27 cellular contexts compared by ENCODE assay signal in the genomic region with DNA sequence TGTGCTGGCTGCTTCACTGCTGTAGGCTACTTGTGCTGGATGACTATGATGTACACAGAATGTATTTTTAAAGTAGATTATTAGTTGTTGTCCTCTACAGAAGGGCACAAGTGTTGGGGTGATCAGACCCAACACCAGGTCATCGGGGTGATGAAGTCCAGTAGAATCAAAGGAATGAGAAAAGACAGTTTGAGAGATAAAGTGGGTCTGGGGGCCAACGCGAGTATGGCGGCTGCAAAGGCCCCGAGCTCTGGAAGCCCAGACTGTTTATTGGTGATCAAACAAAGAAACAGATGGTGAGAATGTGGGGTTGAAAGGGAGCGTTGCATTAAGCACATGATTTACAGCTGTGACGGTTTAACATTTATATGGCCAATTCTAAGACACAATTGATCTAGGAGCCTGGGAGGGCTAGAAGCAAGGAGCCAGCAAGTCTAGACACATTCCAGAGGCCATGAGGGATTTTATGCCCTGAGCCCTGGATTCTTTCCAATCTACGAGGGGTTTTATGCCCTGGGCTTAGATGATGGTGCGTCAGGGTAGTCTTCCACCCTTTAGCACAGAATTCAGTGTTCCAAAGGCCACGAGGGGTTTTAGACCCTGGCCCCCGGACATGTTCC.
DNase-seq lines count a peak whose midpoint lies in the region; ATAC-seq and TF ChIP-seq lines count a peak whose summit lies in the region.
"Had no signal": no experiment of that assay in that cellular context is flagged by ENCODE, and none has a peak within 500 bp of the region (broad histone marks: within the 10 kb centered on the region; RNA-seq: fewer than 3 reads in every experiment).

No MANE protein-coding gene starts in this region.

- H3K79me2 ChIP-seq in smooth muscle cell (ENCODE audit: low read depth) (no peaks in the 10 kb centered on the region), hepatocyte (no peaks in the 10 kb centered on the region), PC-3 (ENCODE audit: low read length) (no peaks in the 10 kb centered on the region)

- no peaks in the 10 kb centered on the region for H4K20me1 ChIP-seq in smooth muscle cell (ENCODE audit: low read depth)
- H4K20me1 ChIP-seq in hepatocyte (ENCODE audit: insufficient read depth, poor library complexity, severe bottlenecking): no peaks in the 10 kb centered on the region
- H4K20me1 ChIP-seq in PC-3 (ENCODE audit: low read length): no peaks in the 10 kb centered on the region

- no peaks in the 10 kb centered on the region for H3K36me3 ChIP-seq in smooth muscle cell (ENCODE audit: low read depth)
- H3K36me3 ChIP-seq in hepatocyte (replicated peaks; ENCODE audit: insufficient read depth, low read depth): no peaks in the 10 kb centered on the region
- no peaks in the 10 kb centered on the region for H3K36me3 ChIP-seq in PC-3 (ENCODE audit: low read depth, low read length)
- H3K36me3 ChIP-seq: suprapubic skin, vagina had no signal

- H3K9me3 ChIP-seq in smooth muscle cell (replicated peaks; ENCODE audit: low read depth): peaks cover 4% of the 10 kb centered on the region
- H3K9me3 ChIP-seq in hepatocyte (ENCODE audit: low read depth): no peaks in the 10 kb centered on the region
- no peaks in the 10 kb centered on the region for H3K9me3 ChIP-seq in PC-3 (ENCODE audit: low read length)
- H3K9me3 ChIP-seq: SK-N-SH, suprapubic skin, vagina had no signal

- H3K9me3 Mint-ChIP-seq in activated CD8-positive, alpha-beta memory T cell treated with anti-CD3 and anti-CD28 coated beads, Interleukin-2, amount 10 ng/mL, durations not matched to agents 7 days and 5 days (ENCODE audit: low read depth): peaks cover 3% of the 10 kb centered on the region
- H3K9me3 Mint-ChIP-seq in activated T-helper 17 cell treated with anti-CD3 and anti-CD28 coated beads, Interleukin-2, amount 50 U/mL, for 72 hours: no peaks in the 10 kb centered on the region
- H3K9me3 Mint-ChIP-seq: natural killer cell treated with Interleukin-12 subunit alpha and Interleukin-12 subunit beta and Interleukin-15 and Interleukin-18, amount 100 ng/mL, for 72 hours had no signal

- no peak for DNase-seq in activated CD8-positive, alpha-beta memory T cell treated with anti-CD3 and anti-CD28 coated beads, Interleukin-2, amount 10 ng/mL, durations not matched to agents 7 days and 5 days
- no peak for DNase-seq in activated CD8-positive, alpha-beta memory T cell treated with anti-CD3 and anti-CD28 coated beads for 24 hours
- DNase-seq in NCI-H2171 treated with DMSO at 0.1 percent for 48 hours (lab: John Stamatoyannopoulos, UW) (peak; percentile 96), smooth muscle cell (lab: John Stamatoyannopoulos, UW; ENCODE audit: unreplicated experiment) (no peak), hepatocyte (ENCODE audit: low spot score) (no peak), PC-3 (no peak)
- DNase-seq: activated CD8-positive, alpha-beta T cell treated with anti-CD3 and anti-CD28 coated beads for 36 hours; activated T-cell treated with anti-CD3 and anti-CD28 coated beads, Interleukin-2, amount 50 U/mL, for 4 hours; C1 segment of cervical spinal cord; cerebellar nuclear complex; GOT3; KG1; left colon; midbrain; MV-4-11; NCI-H2029 treated with DMSO at 0.1 percent for 48 hours; SK-N-SH had no signal

- 77% methylated on average over 11 of the region's 11 CpGs for WGBS in smooth muscle cell (ENCODE audit: low lambda C conversion rate)
- WGBS in hepatocyte (ENCODE audit: low lambda C conversion rate, missing lambda C conversion rate): 72% methylated on average over 11 of the region's 11 CpGs

- H3K27ac Mint-ChIP-seq in activated CD8-positive, alpha-beta memory T cell treated with anti-CD3 and anti-CD28 coated beads, Interleukin-2, amount 10 ng/mL, durations not matched to agents 7 days and 5 days: peak overlapping the region; percentile 42
- peak overlapping the region; percentile 6 for H3K27ac Mint-ChIP-seq in activated T-helper 17 cell treated with anti-CD3 and anti-CD28 coated beads, Interleukin-2, amount 50 U/mL, for 72 hours
- H3K27ac Mint-ChIP-seq: activated CD8-positive, alpha-beta T cell treated with anti-CD3 and anti-CD28 coated beads for 36 hours; activated naive CD4-positive, alpha-beta T cell treated with anti-CD3 and anti-CD28 coated beads, Interleukin-2, amount 50 U/mL, for 24 hours; natural killer cell treated with Interleukin-12 subunit alpha and Interleukin-12 subunit beta and Interleukin-15 and Interleukin-18, amount 100 ng/mL, for 72 hours; T-helper 2 cell treated with Interferon-gamma antibody and Interleukin-4, amounts not matched to agents 5 μg/mL and 100 μg/mL, for 36 hours; WTC11 had no signal

- H3K9ac ChIP-seq in smooth muscle cell (ENCODE audit: low read depth) (no peak overlapping the region), PC-3 (ENCODE audit: low read length) (no peak overlapping the region)
- H3K9ac ChIP-seq: SK-N-SH had no signal

- intact Hi-C loops in PC-3 (cut with micrococcal nuclease): no loop called here

- no peak overlapping the region for H3K4me3 Mint-ChIP-seq in activated CD8-positive, alpha-beta memory T cell treated with anti-CD3 and anti-CD28 coated beads, Interleukin-2, amount 10 ng/mL, durations not matched to agents 7 days and 5 days
- no peak overlapping the region for H3K4me3 Mint-ChIP-seq in activated T-helper 17 cell treated with anti-CD3 and anti-CD28 coated beads, Interleukin-2, amount 50 U/mL, for 72 hours
- H3K4me3 Mint-ChIP-seq: activated CD8-positive, alpha-beta T cell treated with anti-CD3 and anti-CD28 coated beads for 36 hours; activated naive CD4-positive, alpha-beta T cell treated with anti-CD3 and anti-CD28 coated beads, Interleukin-2, amount 50 U/mL, for 24 hours; activated T-cell treated with anti-CD3 and anti-CD28 coated beads, Interleukin-2, amount 50 U/mL, for 4 hours; natural killer cell treated with Interleukin-12 subunit alpha and Interleukin-12 subunit beta and Interleukin-15 and Interleukin-18, amount 100 ng/mL, for 72 hours; T-helper 2 cell treated with Interferon-gamma antibody and Interleukin-4, amounts not matched to agents 5 μg/mL and 100 μg/mL, for 36 hours; WTC11 had no signal

- CTCF ChIA-PET in activated CD8-positive, alpha-beta memory T cell treated with anti-CD3 and anti-CD28 coated beads, Interleukin-2, amount 10 ng/mL, durations not matched to agents 7 days and 5 days (lab: Charles Lee): interaction anchor here (2.4 kb wide), 1 partner anchor 382 kb away, joined by 7 read pairs; no protein-coding TSS in a partner anchor
- CTCF ChIA-PET in PC-3 (lab: Charles Lee): no interaction called here

- H3K4me1 ChIP-seq in smooth muscle cell (ENCODE audit: low read depth) (no peaks in the 10 kb centered on the region), hepatocyte (ENCODE audit: insufficient read depth) (peaks cover 5% of the 10 kb centered on the region), PC-3 (ENCODE audit: insufficient read depth, low read length) (no peaks in the 10 kb centered on the region)
- H3K4me1 ChIP-seq: vagina had no signal

- H2AFZ ChIP-seq in smooth muscle cell (ENCODE audit: low read depth): no peak overlapping the region
- H2AFZ ChIP-seq in hepatocyte: no peak overlapping the region
- no peak overlapping the region for H2AFZ ChIP-seq in PC-3 (ENCODE audit: low read length)

- H3K27me3 Mint-ChIP-seq in activated CD8-positive, alpha-beta memory T cell treated with anti-CD3 and anti-CD28 coated beads, Interleukin-2, amount 10 ng/mL, durations not matched to agents 7 days and 5 days: no peaks in the 10 kb centered on the region
- H3K27me3 Mint-ChIP-seq in activated T-helper 17 cell treated with anti-CD3 and anti-CD28 coated beads, Interleukin-2, amount 50 U/mL, for 72 hours: no peaks in the 10 kb centered on the region
- H3K27me3 Mint-ChIP-seq: activated CD8-positive, alpha-beta T cell treated with anti-CD3 and anti-CD28 coated beads for 36 hours; activated naive CD4-positive, alpha-beta T cell treated with anti-CD3 and anti-CD28 coated beads, Interleukin-2, amount 50 U/mL, for 24 hours; natural killer cell treated with Interleukin-12 subunit alpha and Interleukin-12 subunit beta and Interleukin-15 and Interleukin-18, amount 100 ng/mL, for 72 hours had no signal

- no peak overlapping the region for H3K4me3 ChIP-seq in smooth muscle cell
- no peak overlapping the region for H3K4me3 ChIP-seq in hepatocyte
- H3K4me3 ChIP-seq in PC-3 (ENCODE audit: low read length): no peak overlapping the region
- H3K4me3 ChIP-seq: suprapubic skin, vagina had no signal

- peaks cover 19% of the 10 kb centered on the region for H3K36me3 Mint-ChIP-seq in activated CD8-positive, alpha-beta memory T cell treated with anti-CD3 and anti-CD28 coated beads, Interleukin-2, amount 10 ng/mL, durations not matched to agents 7 days and 5 days
- no peaks in the 10 kb centered on the region for H3K36me3 Mint-ChIP-seq in activated T-helper 17 cell treated with anti-CD3 and anti-CD28 coated beads, Interleukin-2, amount 50 U/mL, for 72 hours (ENCODE audit: low read depth)
- H3K36me3 Mint-ChIP-seq: natural killer cell treated with Interleukin-12 subunit alpha and Interleukin-12 subunit beta and Interleukin-15 and Interleukin-18, amount 100 ng/mL, for 72 hours had no signal

- TF ChIP-seq CTCF in smooth muscle cell (IDR thresholded peaks at IDR 0.05; ENCODE audit: borderline replicate concordance, insufficient read depth, poor library complexity, severe bottlenecking) (no peak), hepatocyte (IDR thresholded peaks at IDR 0.05; ENCODE audit: poor library complexity) (no peak), PC-3 (conservative IDR thresholded peaks at IDR 0.05; ENCODE audit: low read depth, low read length) (no peak)

- POLR2A ChIA-PET in PC-3 (lab: Charles Lee; ENCODE audit: unreplicated experiment): no interaction called here

- H3K9me2 ChIP-seq in hepatocyte (replicated peaks; ENCODE audit: insufficient read depth) (no peaks in the 10 kb centered on the region), PC-3 (replicated peaks; ENCODE audit: low read length) (no peaks in the 10 kb centered on the region)
- H3K9me2 ChIP-seq: SK-N-SH had no signal

- H3F3A ChIP-seq in smooth muscle cell (ENCODE audit: low read depth) (peaks cover 4% of the 10 kb centered on the region), PC-3 (ENCODE audit: low read length, unreplicated experiment) (no peaks in the 10 kb centered on the region)

- no TSS peak for BruUV-seq in PC-3 (replicated peaks; lab: Mats Ljungman, UMichigan)

- no peak for ATAC-seq in activated CD8-positive, alpha-beta memory T cell treated with anti-CD3 and anti-CD28 coated beads, Interleukin-2, amount 10 ng/mL, durations not matched to agents 7 days and 5 days
- no peak for ATAC-seq in activated T-helper 17 cell treated with anti-CD3 and anti-CD28 coated beads, Interleukin-2, amount 50 U/mL, for 72 hours (replicated peaks)
- ATAC-seq in HG03432 (IDR thresholded peaks at IDR 0.05; ENCODE audit: unreplicated experiment): no peak
- no peak for ATAC-seq in PC-3
- ATAC-seq: activated CD8-positive, alpha-beta T cell treated with anti-CD3 and anti-CD28 coated beads for 36 hours; activated T-cell treated with anti-CD3 and anti-CD28 coated beads, Interleukin-2, amount 50 U/mL, for 4 hours; left colon; Panc1; sciatic nerve; WTC11 had no signal

- H3K4me2 ChIP-seq in smooth muscle cell (no peak overlapping the region), hepatocyte (no peak overlapping the region), PC-3 (ENCODE audit: low read length) (no peak overlapping the region)
- H3K4me2 ChIP-seq: SK-N-SH had no signal

- peaks cover 48% of the 10 kb centered on the region for H3K4me1 Mint-ChIP-seq in activated CD8-positive, alpha-beta memory T cell treated with anti-CD3 and anti-CD28 coated beads, Interleukin-2, amount 10 ng/mL, durations not matched to agents 7 days and 5 days
- no peaks in the 10 kb centered on the region for H3K4me1 Mint-ChIP-seq in activated T-helper 17 cell treated with anti-CD3 and anti-CD28 coated beads, Interleukin-2, amount 50 U/mL, for 72 hours
- H3K4me1 Mint-ChIP-seq: activated naive CD4-positive, alpha-beta T cell treated with anti-CD3 and anti-CD28 coated beads, Interleukin-2, amount 50 U/mL, for 24 hours; WTC11 had no signal

- H3K27me3 ChIP-seq in smooth muscle cell (ENCODE audit: low read depth) (no peaks in the 10 kb centered on the region), hepatocyte (no peaks in the 10 kb centered on the region), PC-3 (ENCODE audit: low read length) (no peaks in the 10 kb centered on the region)
- H3K27me3 ChIP-seq: suprapubic skin, vagina had no signal

- H3K27ac ChIP-seq in smooth muscle cell (ENCODE audit: low read depth) (peak overlapping the region; percentile 37), hepatocyte (no peak overlapping the region), PC-3 (ENCODE audit: low read length) (no peak overlapping the region)
- H3K27ac ChIP-seq: suprapubic skin, vagina had no signal
